ENCODE assay signal across 8 cellular contexts in the genomic region with DNA sequence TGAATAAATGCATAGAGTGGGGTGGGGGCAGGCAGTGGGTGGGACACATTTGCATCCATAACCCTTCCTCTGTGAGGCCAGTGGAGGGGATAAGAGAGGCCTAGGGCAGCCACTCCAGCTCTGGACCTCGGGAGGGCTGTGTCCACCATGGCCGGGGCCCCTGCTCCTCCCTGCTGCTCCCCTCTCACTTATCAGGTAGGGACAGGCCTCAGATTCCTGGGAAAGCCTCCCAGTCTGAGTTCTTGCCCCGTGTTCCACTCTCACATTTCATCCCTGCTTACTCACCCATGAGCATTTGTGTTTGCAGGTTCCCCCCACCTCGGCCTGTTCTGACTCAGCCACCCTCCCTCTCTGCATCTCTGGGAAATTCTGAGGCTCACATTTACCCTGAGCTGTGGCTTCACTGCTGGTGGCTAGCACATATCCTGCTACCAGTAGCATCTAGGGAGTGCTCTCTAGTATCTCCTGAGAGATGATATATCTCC.
A peak's percentile ranks its signal among the peaks of the same experiment; 100 is the strongest.
DNase-seq lines count a peak whose midpoint lies in the region; ATAC-seq, FAIRE-seq and TF ChIP-seq lines count a peak whose summit lies in the region.

No MANE protein-coding gene starts in this region.

- H3K36me3 ChIP-seq in IMR-90 (ENCODE audit: control insufficient read depth, insufficient read depth, low read length) = no peaks in the 10 kb centered on the region
- no peaks in the 10 kb centered on the region for H3K36me3 ChIP-seq in gastrocnemius medialis

- 0 out of 2 replicates have a peak overlapping the region, but pooled peaks have one; percentile 26 for H3K23ac ChIP-seq in IMR-90 (ENCODE audit: low read depth, low read length)

- peak overlapping the region; percentile 55; the same call in 1 of the 3 replicates for H2BK15ac ChIP-seq in IMR-90 (ENCODE audit: low read depth, low read length)

- H4K8ac ChIP-seq in IMR-90 (ENCODE audit: low read depth in 2 of 2, low read length in 2 of 2) = peak overlapping the region; percentile 10 to 89; a peak in 3 of 4 replicates

- TF ChIP-seq POLR2A in GM12892 (IDR thresholded peaks at IDR 0.05; ENCODE audit: low read depth, low read length) (no peak), IMR-90 (IDR thresholded peaks at IDR 0.05; ENCODE audit: low read depth, low read length) (no peak), gastrocnemius medialis (IDR thresholded peaks at IDR 0.05) (no peak)

- peak overlapping the region; percentile 34; the same call in 1 of the 2 replicates for H3K18ac ChIP-seq in IMR-90 (ENCODE audit: low read depth, low read length)

- H4K91ac ChIP-seq in IMR-90 (ENCODE audit: insufficient read depth, low read depth, low read length) = peak overlapping the region; percentile 82

- BruUV-seq in IMR-90 (replicated peaks; lab: Mats Ljungman, UMichigan) = no TSS peak

- peak overlapping the region; percentile 60; the same call in 1 of the 2 replicates for H2BK20ac ChIP-seq in IMR-90 (ENCODE audit: low read depth, low read length)

- H3K4me1 ChIP-seq in IMR-90 (ENCODE audit: control insufficient read depth, insufficient read depth, low read length) (peaks cover 16% of the 10 kb centered on the region), gastrocnemius medialis (no peaks in the 10 kb centered on the region)

- CTCF ChIA-PET in IMR-90 (lab: Yijun Ruan, JAX) = interaction anchor here (0.9 to 2.0 kb wide), 10 partner anchors 11 to 110 kb away, joined by 3 to 12 read pairs (median 3); no protein-coding TSS in a partner anchor

- H4K20me1 ChIP-seq in IMR-90 (ENCODE audit: insufficient read depth, low read length) = no peaks in the 10 kb centered on the region

- H3K9me1 ChIP-seq in IMR-90 (ENCODE audit: insufficient read depth, low read length) = peaks cover 8% of the 10 kb centered on the region; the same call in 1 of the 2 replicates

- H3K9me3 ChIP-seq in IMR-90 (ENCODE audit: control insufficient read depth, insufficient read depth, low read length) (no peaks in the 10 kb centered on the region), gastrocnemius medialis (no peaks in the 10 kb centered on the region)

- peak; percentile 95 for FAIRE-seq in GM12892 (lab: Jason Lieb, UNC)

- POLR2A ChIA-PET in IMR-90 (lab: Charles Lee; ENCODE audit: unreplicated experiment) = no interaction called here

- 0 out of 2 replicates have a peak overlapping the region, but pooled peaks have one; percentile 24 for H3K14ac ChIP-seq in IMR-90 (replicated peaks; ENCODE audit: low read depth, low read length)

- H2BK120ac ChIP-seq in IMR-90 (ENCODE audit: low read depth, low read length) = peak overlapping the region; percentile 90

- no peak overlapping the region for H3K9ac ChIP-seq in IMR-90 (ENCODE audit: low read depth, low read length)

- no peaks in the 10 kb centered on the region for H3K79me1 ChIP-seq in IMR-90 (ENCODE audit: low read depth in 1 of 2, low read length in 2 of 2)

- peak overlapping the region; percentile 56; the same call in 1 of the 2 replicates for H2AK5ac ChIP-seq in IMR-90 (ENCODE audit: low read depth, low read length)

- peak overlapping the region; percentile 72 for H3K4ac ChIP-seq in IMR-90 (ENCODE audit: low read depth, low read length)

- DNase-seq in GM12892 (ENCODE audit: insufficient read length) (peak; percentile 46), IMR-90 (peak; percentile 95), epithelial cell of proximal tubule (ENCODE audit: low read depth) (peak; percentile 76), substantia nigra (lab: John Stamatoyannopoulos, UW) (no peak), gastrocnemius medialis (no peak), DMS153 treated with DMSO at 0.1 percent for 48 hours (lab: John Stamatoyannopoulos, UW; ENCODE audit: unreplicated experiment) (no peak), occipital lobe (lab: John Stamatoyannopoulos, UW) (no peak)

- no CpG with 5 or more reads among the region's 4 CpGs for WGBS in IMR-90 (ENCODE audit: extremely low coverage in 2 of 2, insufficient read length in 1 of 2), 2 experiments

- H3K27me3 ChIP-seq in IMR-90 (ENCODE audit: control insufficient read depth, insufficient read depth, low read length) (no peaks in the 10 kb centered on the region), gastrocnemius medialis (no peaks in the 10 kb centered on the region)

- in situ Hi-C loops in IMR-90 (cut with MboI; ENCODE audit: low sequenced_read_pairs) = no loop called here
- in situ Hi-C loops in gastrocnemius medialis (cut with MboI; ENCODE audit: low sequenced_read_pairs in 4 of 4) = no loop called here

- H3K27ac ChIP-seq in IMR-90 (ENCODE audit: insufficient read depth, low read length) = peak overlapping the region; percentile 50
- H3K27ac ChIP-seq in substantia nigra (ENCODE audit: low read depth, low read length, poor library complexity, severe bottlenecking) = peak overlapping the region; percentile 21
- no peak overlapping the region for H3K27ac ChIP-seq in gastrocnemius medialis

- TF ChIP-seq CTCF in IMR-90 (conservative IDR thresholded peaks at IDR 0.05; ENCODE audit: low read depth, low read length) (no peak), epithelial cell of proximal tubule (conservative IDR thresholded peaks at IDR 0.05; ENCODE audit: low read depth, low read length) (no peak), gastrocnemius medialis (IDR thresholded peaks at IDR 0.05 in 4 of 5, conservative IDR thresholded peaks at IDR 0.05 in 1 of 5) (no peak)

- intact Hi-C loops in IMR-90 (cut with micrococcal nuclease) = no loop called here
- intact Hi-C loops in gastrocnemius medialis (cut with DNase I; ENCODE audit: low total_unique reads) = no loop called here

- peak overlapping the region; percentile 13; the same call in 1 of the 2 replicates for H4K5ac ChIP-seq in IMR-90 (ENCODE audit: low read depth, low read length)

- no peak; the same call in 1 of the 2 replicates for TF ChIP-seq RAD21 in IMR-90 (IDR thresholded peaks at IDR 0.05; ENCODE audit: low read length)

- H3K4me2 ChIP-seq in IMR-90 (ENCODE audit: low read depth, low read length) = no peak overlapping the region; the same call in 1 of the 2 replicates

- ATAC-seq in GM21619 (IDR thresholded peaks at IDR 0.05; ENCODE audit: unreplicated experiment) = peak; percentile 63
- ATAC-seq in IMR-90 (ENCODE audit: low read depth) = peak; percentile 88
- no peak for ATAC-seq in gastrocnemius medialis

- H3K56ac ChIP-seq in IMR-90 (ENCODE audit: extremely low read depth, insufficient read depth, low read length) = peak overlapping the region; percentile 44

- peak overlapping the region; percentile 85 for H2BK5ac ChIP-seq in IMR-90 (ENCODE audit: low read depth, low read length, poor library complexity, severe bottlenecking)

- peak overlapping the region; percentile 81 for H2AFZ ChIP-seq in IMR-90 (replicated peaks; ENCODE audit: low read length, poor library complexity)

- peak overlapping the region; percentile 86 for H2AK9ac ChIP-seq in IMR-90 (replicated peaks; ENCODE audit: low read depth, low read length, poor library complexity)

- H3K4me3 ChIP-seq in IMR-90 (ENCODE audit: insufficient read depth, low read depth, low read length) (no peak overlapping the region), epithelial cell of proximal tubule (ENCODE audit: low read depth, low read length) (no peak overlapping the region), gastrocnemius medialis (no peak overlapping the region)

- dilution Hi-C loops in IMR-90 (cut with HindIII; ENCODE audit: low sequenced_read_pairs, unreplicated experiment) = no loop called here

TF ChIP-seq in IMR-90, 13 proteins besides CTCF, POLR2A, EP300 and RAD21:
- TF ChIP-seq FOS (IDR thresholded peaks at IDR 0.05; ENCODE audit: low read depth, low read length) = peak; percentile 86
- 0 out of 2 replicates have a peak, but pooled peaks have one; percentile 3 for TF ChIP-seq CEBPB (IDR thresholded peaks at IDR 0.05; ENCODE audit: low read depth, low read length)
- peak; percentile 92 for TF ChIP-seq MAZ (IDR thresholded peaks at IDR 0.05; ENCODE audit: borderline replicate concordance, low read depth, low read length)
- 0 out of 2 replicates have a peak, but pooled peaks have one; percentile 42 for TF ChIP-seq MXI1 (IDR thresholded peaks at IDR 0.05; ENCODE audit: borderline replicate concordance, low read depth, low read length)
- no peak for TF ChIP-seq SMC3 (IDR thresholded peaks at IDR 0.05; ENCODE audit: low read depth, low read length)
- 0 out of 2 replicates have a peak, but pooled peaks have one; percentile 15 for TF ChIP-seq MAFK (IDR thresholded peaks at IDR 0.05; ENCODE audit: low read depth, low read length)
- TF ChIP-seq NFE2L2 (IDR thresholded peaks at IDR 0.05; ENCODE audit: low read depth, low read length) = no peak

Comparison
In these comparisons a context has a peak if more than half of its experiments do, and no peak if none do; other contexts are left out.
1. DNase-seq: peak in GM12892 (single experiment), IMR-90 (single experiment) and epithelial cell of proximal tubule (single experiment); none in substantia nigra (0 of 49), gastrocnemius medialis (0 of 2), DMS153 treated with DMSO at 0.1 percent for 48 hours (single experiment) and occipital lobe (single experiment).
2. ATAC-seq: peak in GM21619 (single experiment) and IMR-90 (single experiment); none in gastrocnemius medialis (0 of 2).
3. H3K27ac ChIP-seq: peak in IMR-90 (single experiment) and substantia nigra (single experiment); none in gastrocnemius medialis (0 of 4).